In the genomic region with DNA sequence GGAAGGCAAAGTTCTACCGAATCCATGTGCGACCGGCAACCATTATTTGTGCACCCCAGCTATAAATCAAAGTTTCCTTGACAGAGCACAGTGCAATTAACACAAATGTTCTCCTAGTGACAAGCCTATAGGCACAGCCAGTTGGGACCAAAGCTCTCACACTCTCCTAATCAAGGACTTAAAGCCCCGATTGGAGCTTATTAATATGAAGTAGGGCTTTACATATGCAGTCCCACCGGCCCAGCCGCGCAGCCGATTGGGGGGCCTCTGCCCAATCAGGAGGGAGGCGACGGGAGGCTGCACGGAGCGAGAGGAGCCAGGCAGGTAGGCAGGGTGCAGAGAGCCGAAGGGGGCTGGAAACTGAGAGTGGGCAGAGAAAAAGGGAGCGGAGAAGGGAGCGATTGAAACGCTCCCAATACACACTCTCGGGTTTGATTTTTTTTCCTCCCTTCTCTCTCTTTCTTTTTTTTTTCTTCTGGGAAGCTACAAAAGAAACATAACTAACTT, we compare ENCODE assay signal across 1 cellular context.
TF ChIP-seq lines count a peak whose summit lies in the region.

A gene (minus strand): TSS at position 156 of the 507 bp plus-strand sequence. CDS start 130 bp downstream, at position 26.

TF ChIP-seq in liver, 16 proteins besides CTCF, POLR2A, EP300 and RAD21 (continued from another document):
- TF ChIP-seq, protein P1, sequence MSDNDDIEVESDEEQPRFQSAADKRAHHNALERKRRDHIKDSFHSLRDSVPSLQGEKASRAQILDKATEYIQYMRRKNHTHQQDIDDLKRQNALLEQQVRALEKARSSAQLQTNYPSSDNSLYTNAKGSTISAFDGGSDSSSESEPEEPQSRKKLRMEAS (IDR thresholded peaks at IDR 0.05), result no peak
TF ChIP-seq in liver: peak in this region for 0.
